In genomic region chr5:140664018-140664352, GRCh38 we compare ENCODE assay signal across 6 cellular contexts. TPM values are rescaled to one million over a fixed set of nuclear protein-coding genes. Genes with fewer than 3 reads are reported as not detected.
DNase-seq lines count a peak whose midpoint lies in the region; ATAC-seq and TF ChIP-seq lines count a peak whose summit lies in the region.

No MANE protein-coding gene starts in this region.

- ATAC-seq in psoas muscle (no peak), HG03045 (IDR thresholded peaks at IDR 0.05; ENCODE audit: unreplicated experiment) (no peak)

- H3K27me3 ChIP-seq in ectodermal cell (ENCODE audit: control insufficient read depth, insufficient read depth, low read length, poor library complexity, severe bottlenecking), result no peaks in the 10 kb centered on the region
- no peaks in the 10 kb centered on the region for H3K27me3 ChIP-seq in psoas muscle (ENCODE audit: insufficient read depth in 3 of 3, low read length in 2 of 3)

- DNase-seq in psoas muscle, result no peak
- DNase-seq in GM10248 (ENCODE audit: extremely low spot score), result no peak
- no peak for DNase-seq in NCI-H1105 (lab: John Stamatoyannopoulos, UW)

- CTCF ChIA-PET in GM10248 (lab: Yijun Ruan, JAX), result interaction anchor here (1.8 to 4.5 kb wide), 3 partner anchors 11 to 25 kb away, joined by 4 to 16 read pairs (median 8); partner anchors contain the start of genes IK, NDUFA2 and TMCO6

- WGBS in ectodermal cell, 2 experiments, result 81 to 84% methylated on average over 19 of the region's 19 CpGs
- WGBS in psoas muscle, 3 donors, result 3 to 9% (median 8%) methylated on average over 19 of the region's 19 CpGs

- H3K4me3 ChIP-seq in ectodermal cell (ENCODE audit: insufficient read depth, low read depth, low read length) (peak overlapping the region; percentile 92), psoas muscle (peak overlapping the region; percentile 85)

- H3K27ac ChIP-seq in ectodermal cell (ENCODE audit: insufficient read depth, low read depth, low read length, poor library complexity, severe bottlenecking), result peak overlapping the region; percentile 81
- H3K27ac ChIP-seq in psoas muscle, result peak overlapping the region; percentile 89

- TF ChIP-seq RAD21 in Ishikawa (IDR thresholded peaks at IDR 0.05; ENCODE audit: low read depth), result no peak

- H3K9me3 ChIP-seq in ectodermal cell (ENCODE audit: control insufficient read depth, low read length) (no peaks in the 10 kb centered on the region), psoas muscle (no peaks in the 10 kb centered on the region)

- POLR2A ChIA-PET in GM10248 (lab: Yijun Ruan, JAX), result interaction anchor here (2.9 kb wide), 1 partner anchor 16 kb away, joined by 10 read pairs; the partner anchor contains the start of genes IK and NDUFA2

- TF ChIP-seq EP300 in Ishikawa (IDR thresholded peaks at IDR 0.05; ENCODE audit: borderline replicate concordance), result no peak

- TF ChIP-seq CTCF in psoas muscle (IDR thresholded peaks at IDR 0.05) (no peak), GM10248 (IDR thresholded peaks at IDR 0.05; ENCODE audit: control extremely low read depth, extremely low read depth, low read depth, missing control alignments) (no peak)

- H3K36me3 ChIP-seq in ectodermal cell (ENCODE audit: control insufficient read depth, insufficient read depth, low read length), result peaks cover 39% of the 10 kb centered on the region
- peaks cover 16 to 71% of the 10 kb centered on the region in 2 donors for H3K36me3 ChIP-seq in psoas muscle (ENCODE audit: insufficient read depth in 1 of 2, low read depth in 1 of 2)

- H3K4me1 ChIP-seq in ectodermal cell (ENCODE audit: control insufficient read depth, insufficient read depth, low read length) (no peaks in the 10 kb centered on the region), psoas muscle (peaks cover 17% of the 10 kb centered on the region)

- intact Hi-C loops in psoas muscle (cut with DNase I), result loop anchor here in 1 of 2 donors (2.0 to 5.0 kb wide), 2 partner anchors 27 to 38 kb away; partner anchors contain the start of genes HARS1, HARS2 and ZMAT2

TF ChIP-seq in Ishikawa, 13 proteins besides CTCF, POLR2A, EP300 and RAD21:
- TF ChIP-seq FOXM1 (IDR thresholded peaks at IDR 0.05; ENCODE audit: borderline replicate concordance, low read depth) (no peak), MAX (IDR thresholded peaks at IDR 0.05) (peak; percentile 36; the same call in 1 of the 2 replicates)

RNA-seq across cellular contexts. Expression of gene WDR55, which starts 0.7 kb away (rescaled TPM):
- polyA plus RNA-seq in ectodermal cell (2013, experiment 1 of 4), result 17.9 TPM
- 18.8 TPM for polyA plus RNA-seq in ectodermal cell (2013, experiment 2 of 4)
- 15.6 TPM for polyA plus RNA-seq in ectodermal cell (2013, experiment 3 of 4)
- polyA plus RNA-seq in ectodermal cell (2013, experiment 4 of 4), result 17.2 TPM
- total RNA-seq in psoas muscle, result 10 to 100 TPM in 3 of 4 donors, 1 to 10 TPM in 1; 9.9 to 20.9 (median 13.3) TPM
- polyA plus RNA-seq in psoas muscle, result 10 to 100 TPM; 12.3 to 33.4 (median 26.9) TPM

RNA-seq across cellular contexts. Expression of gene DND1, which starts 9.4 kb away (rescaled TPM):
- 1.3 TPM for polyA plus RNA-seq in ectodermal cell (2013, experiment 1 of 4)
- 1.6 TPM for polyA plus RNA-seq in ectodermal cell (2013, experiment 2 of 4)
- polyA plus RNA-seq in ectodermal cell (2013, experiment 3 of 4), result 1.2 TPM
- 2.0 TPM for polyA plus RNA-seq in ectodermal cell (2013, experiment 4 of 4)
- total RNA-seq in psoas muscle, result 1 to 10 TPM in 2 of 4 donors, under 1 TPM in 2; 0.30 to 1.3 (median 0.87) TPM
- 1 to 10 TPM in 1 of 3 donors, under 1 TPM in 2; 0.37 to 1.5 (median 0.61) TPM for polyA plus RNA-seq in psoas muscle

RNA-seq across cellular contexts. Expression of gene IK, which starts 16.4 kb away (rescaled TPM):
- 104 TPM for polyA plus RNA-seq in ectodermal cell (2013, experiment 1 of 4)
- polyA plus RNA-seq in ectodermal cell (2013, experiment 2 of 4), result 115 TPM
- 88.1 TPM for polyA plus RNA-seq in ectodermal cell (2013, experiment 3 of 4)
- polyA plus RNA-seq in ectodermal cell (2013, experiment 4 of 4), result 109 TPM
- 10 to 100 TPM; 74.8 to 99.2 (median 83.4) TPM for total RNA-seq in psoas muscle
- 100 to 1,000 TPM in 1 of 3 donors, 10 to 100 TPM in 2; 96.5 to 169 (median 98.3) TPM for polyA plus RNA-seq in psoas muscle

RNA-seq across cellular contexts. Expression of gene NDUFA2, which starts 16.6 kb away (rescaled TPM):
- 91.3 TPM for polyA plus RNA-seq in ectodermal cell (2013, experiment 1 of 4)
- polyA plus RNA-seq in ectodermal cell (2013, experiment 2 of 4), result 85.1 TPM
- 100 TPM for polyA plus RNA-seq in ectodermal cell (2013, experiment 3 of 4)
- polyA plus RNA-seq in ectodermal cell (2013, experiment 4 of 4), result 106 TPM
- 100 to 1,000 TPM in 2 of 4 donors, 10 to 100 TPM in 2; 82.6 to 136 (median 113) TPM for total RNA-seq in psoas muscle
- 100 to 1,000 TPM; 216 to 276 (median 252) TPM for polyA plus RNA-seq in psoas muscle

RNA-seq across cellular contexts. Expression of gene TMCO6, which starts 24.7 kb away (rescaled TPM):
- 32.5 TPM for polyA plus RNA-seq in ectodermal cell (2013, experiment 1 of 4)
- 26.6 TPM for polyA plus RNA-seq in ectodermal cell (2013, experiment 2 of 4)
- 25.6 TPM for polyA plus RNA-seq in ectodermal cell (2013, experiment 3 of 4)
- polyA plus RNA-seq in ectodermal cell (2013, experiment 4 of 4), result 26.5 TPM
- 1 to 10 TPM; 3.6 to 4.9 (median 4.1) TPM for total RNA-seq in psoas muscle
- 1 to 10 TPM; 5.2 to 8.1 (median 6.4) TPM for polyA plus RNA-seq in psoas muscle
